ENCODE assay signal across 21 cellular contexts in genomic region chr21:26368591-26368990, GRCh38.
"Had no signal": no experiment of that assay in that cellular context is flagged by ENCODE, and none has a peak within 500 bp of the region (broad histone marks: within the 10 kb centered on the region; RNA-seq: fewer than 3 reads in every experiment).

No MANE protein-coding gene starts in this region.

- ATAC-seq: activated CD8-positive, alpha-beta T cell treated with anti-CD3 and anti-CD28 coated beads, Interleukin-2, amount 10 ng/mL, durations not matched to agents 7 days and 5 days; body of pancreas; T-helper 17 cell; WTC11 had no signal

- DNase-seq: activated CD4-positive, alpha-beta T cell treated with anti-CD3 and anti-CD28 coated beads for 48 hours; activated CD4-positive, alpha-beta T cell treated with anti-CD3 and anti-CD28 coated beads, Interleukin-2, amount 50 U/mL, for 4 hours; activated CD4-positive, CD25-positive, alpha-beta regulatory T cell treated with anti-CD3 and anti-CD28 coated beads, Interleukin-2, amount 50 U/mL, for 72 hours; activated CD8-positive, alpha-beta memory T cell treated with anti-CD3 and anti-CD28 coated beads, Interleukin-2, amount 50 U/mL, for 48 hours; activated CD8-positive, alpha-beta T cell treated with anti-CD3 and anti-CD28 coated beads, Interleukin-2, amount 10 ng/mL, durations not matched to agents 7 days and 5 days; activated naive CD4-positive, alpha-beta T cell; activated T-cell treated with anti-CD3 and anti-CD28 coated beads, Interleukin-2, amount 50 U/mL, for 1 hour; body of pancreas; Karpas-422; NCI-H1105 treated with DMSO at 0.1 percent for 48 hours; NCI-H1436 treated with DMSO at 0.1 percent for 48 hours; NCI-H187; NCI-H2081; NCI-H446; NCI-H524; PC-9; SIG-M5; T-helper 17 cell; T-helper 9 cell had no signal

- H3K27ac ChIP-seq: ascending aorta, body of pancreas, PC-9 had no signal

- H2AFZ ChIP-seq: PC-9 had no signal

- H3K4me2 ChIP-seq: PC-9 had no signal

- H3K4me1 ChIP-seq: ascending aorta, body of pancreas had no signal

- H3K4me3 ChIP-seq: ascending aorta, body of pancreas, PC-9 had no signal

- H3K36me3 ChIP-seq: ascending aorta had no signal

- H3K27me3 ChIP-seq: ascending aorta, body of pancreas had no signal

- H3K9me3 ChIP-seq: ascending aorta, body of pancreas had no signal
